Comparison of ENCODE assay signal across 16 cellular contexts in genomic region chr10:90587081-90587491, GRCh38.
DNase-seq lines count a peak whose midpoint lies in the region; ATAC-seq and TF ChIP-seq lines count a peak whose summit lies in the region.
"Had no signal": no experiment of that assay in that cellular context is flagged by ENCODE, and none has a peak within 500 bp of the region (broad histone marks: within the 10 kb centered on the region; RNA-seq: fewer than 3 reads in every experiment).

No MANE protein-coding gene starts in this region.

- no peak overlapping the region for H3K27ac ChIP-seq in Peyer's patch
- H3K27ac ChIP-seq: neutrophil, spleen had no signal

- H3K27me3 ChIP-seq in Peyer's patch, result no peaks in the 10 kb centered on the region
- H3K27me3 ChIP-seq: neutrophil, spleen had no signal

- TF ChIP-seq POLR2A in erythroblast (IDR thresholded peaks at IDR 0.05; ENCODE audit: low read length) (no peak), Peyer's patch (IDR thresholded peaks at IDR 0.05) (no peak)

- TF ChIP-seq CTCF in HFF-Myc (IDR thresholded peaks at IDR 0.05; ENCODE audit: low read depth, low read length, missing control alignments) (no peak), retinal pigment epithelial cell (conservative IDR thresholded peaks at IDR 0.05; ENCODE audit: low read depth, low read length) (no peak), Peyer's patch (IDR thresholded peaks at IDR 0.05) (no peak)

- DNase-seq in HFF-Myc (ENCODE audit: extremely low read depth, low read depth) (peak; percentile 16), SW480 (ENCODE audit: low spot score) (peak; percentile 2), fibroblast of peridontal ligament (ENCODE audit: extremely low read depth) (peak; percentile 65), retinal pigment epithelial cell (ENCODE audit: low read depth) (peak; percentile 45), erythroblast (lab: John Stamatoyannopoulos, UW) (no peak), Peyer's patch (no peak), mucosa of gallbladder (ENCODE audit: low spot score) (no peak)
- DNase-seq: activated CD4-positive, alpha-beta T cell treated with anti-CD3 and anti-CD28 coated beads, Interleukin-2, amount 50 U/mL, for 4 hours; central memory CD4-positive, alpha-beta T cell; GF-D8; spleen; T-helper 17 cell had no signal

- ATAC-seq in GM21737 (IDR thresholded peaks at IDR 0.05; ENCODE audit: unreplicated experiment), result no peak
- ATAC-seq: GM23338, Panc1, T-helper 17 cell had no signal

- no peaks in the 10 kb centered on the region for H3K9me3 ChIP-seq in Peyer's patch
- H3K9me3 ChIP-seq: neutrophil, spleen had no signal

- H3K36me3 ChIP-seq in Peyer's patch, result no peaks in the 10 kb centered on the region
- H3K36me3 ChIP-seq: neutrophil, spleen had no signal

- H3K4me3 ChIP-seq in HFF-Myc (replicated peaks; ENCODE audit: low read depth, low read length) (no peak overlapping the region), retinal pigment epithelial cell (ENCODE audit: low read length) (no peak overlapping the region), Peyer's patch (no peak overlapping the region)
- H3K4me3 ChIP-seq: GM23338, spleen had no signal

- no peaks in the 10 kb centered on the region for H3K4me1 ChIP-seq in Peyer's patch
- H3K4me1 ChIP-seq: spleen had no signal

Comparison
In these comparisons a context has a peak if more than half of its experiments do, and no peak if none do; other contexts are left out.
1. DNase-seq: peak in HFF-Myc (single experiment), SW480 (single experiment), fibroblast of peridontal ligament (single experiment) and retinal pigment epithelial cell (single experiment); none in erythroblast (0 of 2), Peyer's patch (0 of 3) and mucosa of gallbladder (single experiment).